ENCODE assay signal across 8 cellular contexts in genomic region chr3:152244156-152244888, GRCh38. TPM values are rescaled to one million over a fixed set of nuclear protein-coding genes. Genes with fewer than 3 reads are reported as not detected.
DNase-seq lines count a peak whose midpoint lies in the region; ATAC-seq, FAIRE-seq and TF ChIP-seq lines count a peak whose summit lies in the region.
"Had no signal": no experiment of that assay in that cellular context is flagged by ENCODE, and none has a peak within 500 bp of the region (broad histone marks: within the 10 kb centered on the region; RNA-seq: fewer than 3 reads in every experiment).

No MANE protein-coding gene starts in this region.

- H3K9me3 Mint-ChIP-seq in T-helper 2 cell treated with Interferon-gamma antibody and Interleukin-4, amounts not matched to agents 5 μg/mL and 100 μg/mL, for 36 hours = no peaks in the 10 kb centered on the region
- H3K9me3 Mint-ChIP-seq: brain had no signal

- H3K4me1 Mint-ChIP-seq in T-helper 2 cell treated with Interferon-gamma antibody and Interleukin-4, amounts not matched to agents 5 μg/mL and 100 μg/mL, for 36 hours (ENCODE audit: low read depth) = peaks cover 41% of the 10 kb centered on the region
- H3K4me1 Mint-ChIP-seq: brain had no signal

- no peaks in the 10 kb centered on the region for H3K27me3 Mint-ChIP-seq in T-helper 2 cell treated with Interferon-gamma antibody and Interleukin-4, amounts not matched to agents 5 μg/mL and 100 μg/mL, for 36 hours (ENCODE audit: low read depth)
- H3K27me3 Mint-ChIP-seq: brain had no signal

- FAIRE-seq in GM19239 (lab: Jason Lieb, UNC) = peak; percentile 87

- H3K27me3 ChIP-seq in spleen (replicated peaks in 1 of 7) (no peaks in the 10 kb centered on the region), uterus (no peaks in the 10 kb centered on the region)

- no peaks in the 10 kb centered on the region for H3K9me3 ChIP-seq in spleen
- H3K9me3 ChIP-seq in uterus = no peaks in the 10 kb centered on the region

- ATAC-seq in HG03175 (IDR thresholded peaks at IDR 0.05; ENCODE audit: unreplicated experiment) = peak; percentile 42

- peak overlapping the region; percentile 97 for H3K4me3 Mint-ChIP-seq in T-helper 2 cell treated with Interferon-gamma antibody and Interleukin-4, amounts not matched to agents 5 μg/mL and 100 μg/mL, for 36 hours
- H3K4me3 Mint-ChIP-seq: brain had no signal

- no peak for TF ChIP-seq CTCF in spleen (IDR thresholded peaks at IDR 0.05 in 8 of 11, conservative IDR thresholded peaks at IDR 0.05 in 3 of 11)
- TF ChIP-seq CTCF in uterus (IDR thresholded peaks at IDR 0.05) = no peak

- H3K27ac ChIP-seq in spleen (peak overlapping the region; percentile 62 to 89 (median 85)), uterus (no peak overlapping the region)

- DNase-seq in GM19239 (ENCODE audit: insufficient read length, low spot score) = no peak
- DNase-seq in T-helper 2 cell treated with Interferon-gamma antibody and Interleukin-4, amounts not matched to agents 5 μg/mL and 100 μg/mL, for 36 hours (ENCODE audit: low spot score) = no peak
- DNase-seq in spleen = no peak
- no peak for DNase-seq in hepatic stellate cell (ENCODE audit: low spot score)
- no peak for DNase-seq in uterus
- DNase-seq in NCI-H82 treated with DMSO at 0.1 percent for 48 hours (lab: John Stamatoyannopoulos, UW; ENCODE audit: unreplicated experiment) = no peak

- H3K36me3 Mint-ChIP-seq in T-helper 2 cell treated with Interferon-gamma antibody and Interleukin-4, amounts not matched to agents 5 μg/mL and 100 μg/mL, for 36 hours (ENCODE audit: low read depth) = peaks cover 16% of the 10 kb centered on the region
- H3K36me3 Mint-ChIP-seq: brain had no signal

- intact Hi-C loops in spleen (cut with DNase I; ENCODE audit: low total_unique reads) = no loop called here
- intact Hi-C loops in uterus (cut with DNase I; ENCODE audit: low total_unique reads) = no loop called here

- peak overlapping the region; percentile 95 for H3K27ac Mint-ChIP-seq in T-helper 2 cell treated with Interferon-gamma antibody and Interleukin-4, amounts not matched to agents 5 μg/mL and 100 μg/mL, for 36 hours
- H3K27ac Mint-ChIP-seq: brain had no signal

- H3K4me1 ChIP-seq in spleen (peaks cover 22 to 90% (median 56%) of the 10 kb centered on the region in 6 donors), uterus (no peaks in the 10 kb centered on the region)

- H3K4me3 ChIP-seq in spleen (peak overlapping the region; percentile 27 to 67 (median 39)), uterus (no peak overlapping the region)

- TF ChIP-seq POLR2A in spleen (IDR thresholded peaks at IDR 0.05) (no peak), uterus (IDR thresholded peaks at IDR 0.05) (no peak)

- H3K36me3 ChIP-seq in spleen = no peaks in the 10 kb centered on the region
- peaks cover 0 to 2% of the 10 kb centered on the region in 2 donors for H3K36me3 ChIP-seq in uterus

- 23 to 38% (median 28%) methylated on average over 2 of the region's 2 CpGs for WGBS in spleen, 5 donors

RNA-seq across cellular contexts. Expression of gene MBNL1, which starts 24.4 kb away (rescaled TPM):
- total RNA-seq in spleen (100 to 1,000 TPM; 288 to 491 (median 355) TPM), uterus (100 to 1,000 TPM; 219 to 470 (median 243) TPM)
- polyA plus RNA-seq in spleen = 10 to 100 TPM; 64.7 to 66.3 (median 64.7) TPM

Comparison
In these comparisons a context has a peak if more than half of its experiments do, and no peak if none do; other contexts are left out.
1. H3K27ac ChIP-seq: peak in spleen (8 of 8); none in uterus (0 of 2).
2. H3K4me3 ChIP-seq: peak in spleen (8 of 8); none in uterus (0 of 2).